ENCODE assay signal across 1 cellular context in genomic region chr6:291697-292505, GRCh38.
TF ChIP-seq lines count a peak whose summit lies in the region.

A gene with protein sequence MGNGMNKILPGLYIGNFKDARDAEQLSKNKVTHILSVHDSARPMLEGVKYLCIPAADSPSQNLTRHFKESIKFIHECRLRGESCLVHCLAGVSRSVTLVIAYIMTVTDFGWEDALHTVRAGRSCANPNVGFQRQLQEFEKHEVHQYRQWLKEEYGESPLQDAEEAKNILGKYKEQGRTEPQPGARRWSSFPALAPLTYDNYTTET (plus strand): TSS chr6:292487. CDS start chr6:292540, 53 bp downstream.

TF ChIP-seq in HepG2, 621 proteins besides CTCF, POLR2A, EP300 and RAD21 (continued from another document and continues in another):
- TF ChIP-seq, protein P1, sequence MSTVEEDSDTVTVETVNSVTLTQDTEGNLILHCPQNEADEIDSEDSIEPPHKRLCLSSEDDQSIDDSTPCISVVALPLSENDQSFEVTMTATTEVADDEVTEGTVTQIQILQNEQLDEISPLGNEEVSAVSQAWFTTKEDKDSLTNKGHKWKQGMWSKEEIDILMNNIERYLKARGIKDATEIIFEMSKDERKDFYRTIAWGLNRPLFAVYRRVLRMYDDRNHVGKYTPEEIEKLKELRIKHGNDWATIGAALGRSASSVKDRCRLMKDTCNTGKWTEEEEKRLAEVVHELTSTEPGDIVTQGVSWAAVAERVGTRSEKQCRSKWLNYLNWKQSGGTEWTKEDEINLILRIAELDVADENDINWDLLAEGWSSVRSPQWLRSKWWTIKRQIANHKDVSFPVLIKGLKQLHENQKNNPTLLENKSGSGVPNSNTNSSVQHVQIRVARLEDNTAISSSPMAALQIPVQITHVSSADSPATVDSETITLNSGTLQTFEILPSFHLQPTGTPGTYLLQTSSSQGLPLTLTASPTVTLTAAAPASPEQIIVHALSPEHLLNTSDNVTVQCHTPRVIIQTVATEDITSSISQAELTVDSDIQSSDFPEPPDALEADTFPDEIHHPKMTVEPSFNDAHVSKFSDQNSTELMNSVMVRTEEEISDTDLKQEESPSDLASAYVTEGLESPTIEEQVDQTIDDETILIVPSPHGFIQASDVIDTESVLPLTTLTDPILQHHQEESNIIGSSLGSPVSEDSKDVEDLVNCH (CRISPR knock-in tag; IDR thresholded peaks at IDR 0.05): no peak
- TF ChIP-seq SCMH1 (CRISPR knock-in tag; IDR thresholded peaks at IDR 0.05; ENCODE audit: borderline replicate concordance) (no peak), ZNF691 (CRISPR knock-in tag; IDR thresholded peaks at IDR 0.05; ENCODE audit: borderline replicate concordance, low read depth) (peak; percentile 5; the same call in 1 of the 2 replicates), ZNF747 (CRISPR knock-in tag; IDR thresholded peaks at IDR 0.05; ENCODE audit: borderline replicate concordance) (no peak), STAG1 (CRISPR knock-in tag; IDR thresholded peaks at IDR 0.05) (no peak), NFYB (CRISPR knock-in tag; IDR thresholded peaks at IDR 0.05) (no peak), HNF4G (IDR thresholded peaks at IDR 0.05; ENCODE audit: borderline replicate concordance, low read depth, low read length) (no peak), HNF4G (CRISPR knock-in tag; IDR thresholded peaks at IDR 0.05; ENCODE audit: borderline replicate concordance, low read depth) (peak; percentile 62; the same call in 1 of the 2 replicates), E2F2 (CRISPR knock-in tag; IDR thresholded peaks at IDR 0.05; ENCODE audit: borderline replicate concordance) (0 out of 2 replicates have a peak, but pooled peaks have one; percentile 78), SALL1 (CRISPR knock-in tag; IDR thresholded peaks at IDR 0.05) (peak; percentile 48), RBM22 (optimal IDR thresholded peaks at IDR 0.05; ENCODE audit: low read length) (no peak), ZBTB43 (CRISPR knock-in tag; conservative IDR thresholded peaks at IDR 0.05) (no peak; the same call in 1 of the 2 replicates), KMT2B (CRISPR knock-in tag; IDR thresholded peaks at IDR 0.05) (no peak; the same call in none of the 2 replicates), ZFP36L1 (CRISPR knock-in tag; IDR thresholded peaks at IDR 0.05) (no peak; the same call in 1 of the 2 replicates), NR1H2 (CRISPR knock-in tag; IDR thresholded peaks at IDR 0.05; ENCODE audit: borderline replicate concordance, low read depth) (no peak), ZKSCAN1 (IDR thresholded peaks at IDR 0.05; ENCODE audit: low read length) (no peak), YEATS4 (CRISPR knock-in tag; IDR thresholded peaks at IDR 0.05; ENCODE audit: borderline replicate concordance) (peak; percentile 88; the same call in 1 of the 2 replicates), ZBTB8A (CRISPR knock-in tag; IDR thresholded peaks at IDR 0.05; ENCODE audit: borderline replicate concordance, low read depth) (no peak), CENPX (CRISPR knock-in tag; IDR thresholded peaks at IDR 0.05) (no peak), HOXA5 (CRISPR knock-in tag; IDR thresholded peaks at IDR 0.05) (peak; percentile 48; the same call in 1 of the 2 replicates), HNF1B (CRISPR knock-in tag; IDR thresholded peaks at IDR 0.05) (peak; percentile 86), HDAC6 (IDR thresholded peaks at IDR 0.05; ENCODE audit: low read depth, low read length) (no peak), HNRNPUL1 (IDR thresholded peaks at IDR 0.05; ENCODE audit: low read depth, low read length) (no peak), ZNF282 (IDR thresholded peaks at IDR 0.05; ENCODE audit: partially characterized antibody) (no peak), U2AF2 (IDR thresholded peaks at IDR 0.05; ENCODE audit: low read depth, low read length) (no peak), REST (IDR thresholded peaks at IDR 0.05; ENCODE audit: borderline replicate concordance in 1 of 2, low read depth in 1 of 2, low read length in 2 of 2) (no peak; a peak in 1 of 4 replicates), ARID2 (CRISPR knock-in tag; IDR thresholded peaks at IDR 0.05; ENCODE audit: borderline replicate concordance) (no peak; the same call in 1 of the 2 replicates), KAT8 (CRISPR knock-in tag; IDR thresholded peaks at IDR 0.05) (peak; percentile 31; the same call in 1 of the 2 replicates), ZNF281 (CRISPR knock-in tag; IDR thresholded peaks at IDR 0.05; ENCODE audit: borderline replicate concordance) (no peak), HMGA1 (CRISPR knock-in tag; conservative IDR thresholded peaks at IDR 0.05) (no peak), ZBTB38 (CRISPR knock-in tag; IDR thresholded peaks at IDR 0.05) (peak; percentile 52), FOXC1 (CRISPR knock-in tag; IDR thresholded peaks at IDR 0.05; ENCODE audit: borderline replicate concordance) (no peak; the same call in 1 of the 2 replicates), ZBTB1 (CRISPR knock-in tag; IDR thresholded peaks at IDR 0.05; ENCODE audit: borderline replicate concordance) (no peak), ZBTB21 (CRISPR knock-in tag; IDR thresholded peaks at IDR 0.05) (no peak), ATF2 (CRISPR knock-in tag; IDR thresholded peaks at IDR 0.05) (no peak; the same call in 1 of the 2 replicates), TEAD2 (CRISPR knock-in tag; IDR thresholded peaks at IDR 0.05) (no peak), NCOA2 (CRISPR knock-in tag; IDR thresholded peaks at IDR 0.05) (no peak; the same call in 1 of the 2 replicates), ZNF333 (CRISPR knock-in tag; IDR thresholded peaks at IDR 0.05; ENCODE audit: borderline replicate concordance) (no peak), ZNF33A (CRISPR knock-in tag; IDR thresholded peaks at IDR 0.05; ENCODE audit: borderline replicate concordance) (no peak), REPIN1 (CRISPR knock-in tag; IDR thresholded peaks at IDR 0.05; ENCODE audit: borderline replicate concordance, low read depth) (no peak; the same call in 1 of the 2 replicates), PCBP1 (IDR thresholded peaks at IDR 0.05; ENCODE audit: borderline replicate concordance, low read depth, low read length) (no peak; the same call in 1 of the 2 replicates), KLF12 (CRISPR knock-in tag; IDR thresholded peaks at IDR 0.05; ENCODE audit: borderline replicate concordance) (peak; percentile 42; the same call in 1 of the 2 replicates), HCFC1 (IDR thresholded peaks at IDR 0.05; ENCODE audit: low read depth, low read length) (no peak), ZNF772 (CRISPR knock-in tag; IDR thresholded peaks at IDR 0.05) (no peak; the same call in 1 of the 2 replicates), ZNF674 (CRISPR knock-in tag; IDR thresholded peaks at IDR 0.05; ENCODE audit: low read depth) (no peak), ZNF550 (CRISPR knock-in tag; IDR thresholded peaks at IDR 0.05; ENCODE audit: borderline replicate concordance) (no peak), ZNF34 (CRISPR knock-in tag; IDR thresholded peaks at IDR 0.05; ENCODE audit: borderline replicate concordance) (no peak), ZC3H4 (CRISPR knock-in tag; IDR thresholded peaks at IDR 0.05; ENCODE audit: borderline replicate concordance) (no peak)
- TF ChIP-seq, protein P2, sequence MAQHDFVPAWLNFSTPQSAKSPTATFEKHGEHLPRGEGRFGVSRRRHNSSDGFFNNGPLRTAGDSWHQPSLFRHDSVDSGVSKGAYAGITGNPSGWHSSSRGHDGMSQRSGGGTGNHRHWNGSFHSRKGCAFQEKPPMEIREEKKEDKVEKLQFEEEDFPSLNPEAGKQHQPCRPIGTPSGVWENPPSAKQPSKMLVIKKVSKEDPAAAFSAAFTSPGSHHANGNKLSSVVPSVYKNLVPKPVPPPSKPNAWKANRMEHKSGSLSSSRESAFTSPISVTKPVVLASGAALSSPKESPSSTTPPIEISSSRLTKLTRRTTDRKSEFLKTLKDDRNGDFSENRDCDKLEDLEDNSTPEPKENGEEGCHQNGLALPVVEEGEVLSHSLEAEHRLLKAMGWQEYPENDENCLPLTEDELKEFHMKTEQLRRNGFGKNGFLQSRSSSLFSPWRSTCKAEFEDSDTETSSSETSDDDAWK (CRISPR knock-in tag; IDR thresholded peaks at IDR 0.05): no peak
